In the genomic region with DNA sequence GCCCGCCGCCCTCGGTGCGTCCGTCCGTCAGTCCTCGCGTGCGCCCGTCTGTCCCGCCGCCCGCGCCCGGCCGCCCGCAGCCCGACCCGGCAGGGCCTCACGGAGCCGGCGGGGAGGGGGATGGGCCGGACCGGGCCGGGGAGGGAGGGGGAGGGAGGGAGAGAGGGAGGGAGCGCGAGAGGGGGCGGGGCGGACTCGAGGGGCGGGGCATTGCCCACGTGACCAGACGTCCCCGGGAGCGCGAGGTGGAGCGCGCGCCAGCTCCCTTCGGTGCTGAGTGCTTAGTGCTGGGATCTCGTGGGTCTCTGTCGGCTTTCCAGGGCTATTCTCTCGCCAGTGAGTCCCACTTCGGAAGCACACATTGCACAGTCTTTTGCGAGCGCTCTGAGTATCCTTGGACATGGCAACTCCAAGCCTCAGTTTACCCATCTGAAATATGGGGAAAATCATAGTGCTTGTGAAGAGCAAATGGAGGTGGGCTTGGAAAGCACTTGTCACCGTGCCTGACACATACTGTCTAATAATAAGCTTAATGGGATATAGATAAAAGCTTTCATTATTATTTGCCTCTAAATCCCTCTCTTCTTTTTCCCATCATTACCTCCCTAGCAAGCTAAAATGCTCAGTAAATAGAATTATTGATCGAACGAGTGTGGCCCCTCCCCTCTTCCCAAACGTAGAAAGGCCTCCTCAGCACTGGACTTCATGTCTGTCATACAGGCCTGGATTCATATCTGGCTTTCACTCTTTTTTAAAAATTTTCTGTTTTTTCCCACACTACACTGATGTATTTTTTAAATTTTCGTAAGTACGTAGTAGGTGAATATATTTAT, we compare ENCODE assay signal across 1 cellular context.
TF ChIP-seq lines count a peak whose summit lies in the region.

Gene NCOA6, minus strand, starts transcription at position 122 of the 833 bp plus-strand sequence. CDS start 43,296 bp downstream, outside the sequence.

TF ChIP-seq in GM23338, 12 proteins besides CTCF, POLR2A, EP300 and RAD21 (continued from another document):
- TF ChIP-seq, protein P1, sequence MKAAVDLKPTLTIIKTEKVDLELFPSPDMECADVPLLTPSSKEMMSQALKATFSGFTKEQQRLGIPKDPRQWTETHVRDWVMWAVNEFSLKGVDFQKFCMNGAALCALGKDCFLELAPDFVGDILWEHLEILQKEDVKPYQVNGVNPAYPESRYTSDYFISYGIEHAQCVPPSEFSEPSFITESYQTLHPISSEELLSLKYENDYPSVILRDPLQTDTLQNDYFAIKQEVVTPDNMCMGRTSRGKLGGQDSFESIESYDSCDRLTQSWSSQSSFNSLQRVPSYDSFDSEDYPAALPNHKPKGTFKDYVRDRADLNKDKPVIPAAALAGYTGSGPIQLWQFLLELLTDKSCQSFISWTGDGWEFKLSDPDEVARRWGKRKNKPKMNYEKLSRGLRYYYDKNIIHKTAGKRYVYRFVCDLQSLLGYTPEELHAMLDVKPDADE (IDR thresholded peaks at IDR 0.05) = no peak
- TF ChIP-seq ZNF114 (CRISPR knock-in tag; IDR thresholded peaks at IDR 0.05) (no peak), NANOG (IDR thresholded peaks at IDR 0.05; ENCODE audit: borderline replicate concordance) (no peak)
TF ChIP-seq in GM23338: peak in this region for 0.
